In genomic region chr10:75143353-75143752, GRCh38 we compare ENCODE assay signal across 1 cellular context.
TF ChIP-seq lines count a peak whose summit lies in the region.

No MANE protein-coding gene starts in this region.

TF ChIP-seq in K562, 482 proteins besides CTCF, POLR2A, EP300 and RAD21 (continued from another document):
- TF ChIP-seq ARID3B (CRISPR knock-in tag; IDR thresholded peaks at IDR 0.05; ENCODE audit: borderline replicate concordance) (no peak), ZNF398 (CRISPR knock-in tag; IDR thresholded peaks at IDR 0.05) (no peak), ELF2 (CRISPR knock-in tag; IDR thresholded peaks at IDR 0.05) (no peak), EHMT2 (IDR thresholded peaks at IDR 0.05) (peak; percentile 37; the same call in 1 of the 2 replicates), SMAD1 (IDR thresholded peaks at IDR 0.05; ENCODE audit: low read depth, low read length, partially characterized antibody) (no peak), ZNF224 (CRISPR knock-in tag; IDR thresholded peaks at IDR 0.05) (no peak), POLR3A (IDR thresholded peaks at IDR 0.05; ENCODE audit: borderline replicate concordance, extremely low read depth, insufficient read depth, insufficient read length) (no peak), MTA2 (IDR thresholded peaks at IDR 0.05; ENCODE audit: low read depth) (no peak), NEUROD1 (IDR thresholded peaks at IDR 0.05; ENCODE audit: borderline replicate concordance, low read depth, low read length, partially characterized antibody) (no peak), ZNF263 (CRISPR knock-in tag; IDR thresholded peaks at IDR 0.05; ENCODE audit: borderline replicate concordance) (no peak), CREBBP (IDR thresholded peaks at IDR 0.05; ENCODE audit: low read depth, low read length) (no peak), HDAC2 (IDR thresholded peaks at IDR 0.05) (no peak), NFIC (IDR thresholded peaks at IDR 0.05) (peak; percentile 54), ZFPM2 (CRISPR knock-in tag; IDR thresholded peaks at IDR 0.05) (no peak), NFXL1 (CRISPR knock-in tag; IDR thresholded peaks at IDR 0.05) (no peak), ZNF408 (CRISPR knock-in tag; IDR thresholded peaks at IDR 0.05; ENCODE audit: low read depth) (no peak), ZFP1 (CRISPR knock-in tag; IDR thresholded peaks at IDR 0.05) (no peak), ZBTB43 (CRISPR knock-in tag; IDR thresholded peaks at IDR 0.05) (no peak), ZBTB40 (IDR thresholded peaks at IDR 0.05) (peak; percentile 96), ZBTB40 (CRISPR knock-in tag; IDR thresholded peaks at IDR 0.05) (no peak; the same call in 1 of the 2 replicates), KLF16 (IDR thresholded peaks at IDR 0.05) (no peak), MIER1 (IDR thresholded peaks at IDR 0.05; ENCODE audit: low read depth) (no peak), PHF21A (IDR thresholded peaks at IDR 0.05; ENCODE audit: borderline replicate concordance, low read depth) (no peak)
